In genomic region chr10:97483526-97483925, GRCh38 we compare ENCODE assay signal across 24 cellular contexts. TPM values are rescaled to one million over a fixed set of nuclear protein-coding genes. Genes with fewer than 3 reads are reported as not detected.
DNase-seq lines count a peak whose midpoint lies in the region; ATAC-seq and TF ChIP-seq lines count a peak whose summit lies in the region.
"Had no signal": no experiment of that assay in that cellular context is flagged by ENCODE, and none has a peak within 500 bp of the region (broad histone marks: within the 10 kb centered on the region; RNA-seq: fewer than 3 reads in every experiment).

No MANE protein-coding gene starts in this region.

- ATAC-seq in activated T-cell treated with anti-CD3 and anti-CD28 coated beads, Interleukin-2, amount 50 U/mL, for 72 hours (replicated peaks in 1 of 2), result no peak
- ATAC-seq in activated T-cell treated with anti-CD3 and anti-CD28 coated beads, Interleukin-2, amount 50 U/mL, for 4 hours, result no peak
- no peak for ATAC-seq in stimulated activated effector memory CD8-positive, alpha-beta T cell treated with anti-CD3 and anti-CD28 coated beads, Interleukin-12 subunit alpha, Interleukin-12 subunit beta, amount 100 ng/mL, for 72 hours
- ATAC-seq: HCT116, Right ventricle myocardium inferior, sciatic nerve had no signal

- peak overlapping the region; percentile 13 for H3K27ac Mint-ChIP-seq in activated T-cell treated with anti-CD3 and anti-CD28 coated beads, Interleukin-2, amount 50 U/mL, for 72 hours
- peak overlapping the region; percentile 12 for H3K27ac Mint-ChIP-seq in chondrocyte (ENCODE audit: unreplicated experiment)
- H3K27ac Mint-ChIP-seq in stimulated activated effector memory CD8-positive, alpha-beta T cell treated with anti-CD3 and anti-CD28 coated beads, Interleukin-12 subunit alpha, Interleukin-12 subunit beta, amount 100 ng/mL, for 72 hours, result peak overlapping the region; percentile 34
- H3K27ac Mint-ChIP-seq: activated CD4-positive, alpha-beta T cell treated with anti-CD3 and anti-CD28 coated beads, Interleukin-2, amount 10 ng/mL, durations not matched to agents 24 days and 14 days; activated naive CD4-positive, alpha-beta T cell treated with anti-CD3 and anti-CD28 coated beads for 36 hours; CD4-positive, CD25-positive, alpha-beta regulatory T cell had no signal

- H3K4me1 Mint-ChIP-seq in activated T-cell treated with anti-CD3 and anti-CD28 coated beads, Interleukin-2, amount 50 U/mL, for 72 hours (ENCODE audit: low read depth), result no peaks in the 10 kb centered on the region
- H3K4me1 Mint-ChIP-seq in activated T-cell treated with anti-CD3 and anti-CD28 coated beads, Interleukin-2, amount 50 U/mL, for 4 hours (ENCODE audit: low read depth), result peaks cover 9% of the 10 kb centered on the region
- peaks cover 12% of the 10 kb centered on the region for H3K4me1 Mint-ChIP-seq in chondrocyte (ENCODE audit: low read depth)
- peaks cover 5% of the 10 kb centered on the region for H3K4me1 Mint-ChIP-seq in stimulated activated effector memory CD8-positive, alpha-beta T cell treated with anti-CD3 and anti-CD28 coated beads, Interleukin-12 subunit alpha, Interleukin-12 subunit beta, amount 100 ng/mL, for 72 hours

- H3K27me3 Mint-ChIP-seq in activated T-cell treated with anti-CD3 and anti-CD28 coated beads, Interleukin-2, amount 50 U/mL, for 72 hours (ENCODE audit: low read depth), result no peaks in the 10 kb centered on the region
- no peaks in the 10 kb centered on the region for H3K27me3 Mint-ChIP-seq in activated T-cell treated with anti-CD3 and anti-CD28 coated beads, Interleukin-2, amount 50 U/mL, for 4 hours (ENCODE audit: low read depth)
- H3K27me3 Mint-ChIP-seq in chondrocyte (ENCODE audit: low read depth), result no peaks in the 10 kb centered on the region
- H3K27me3 Mint-ChIP-seq: activated CD4-positive, alpha-beta T cell treated with anti-CD3 and anti-CD28 coated beads, Interleukin-2, amount 10 ng/mL, durations not matched to agents 24 days and 14 days; CD4-positive, CD25-positive, alpha-beta regulatory T cell had no signal

- TF ChIP-seq CTCF in chondrocyte (IDR thresholded peaks at IDR 0.05), result no peak

- H3K9me3 Mint-ChIP-seq in activated T-cell treated with anti-CD3 and anti-CD28 coated beads, Interleukin-2, amount 50 U/mL, for 72 hours, result no peaks in the 10 kb centered on the region
- H3K9me3 Mint-ChIP-seq in activated T-cell treated with anti-CD3 and anti-CD28 coated beads, Interleukin-2, amount 50 U/mL, for 4 hours, result no peaks in the 10 kb centered on the region
- no peaks in the 10 kb centered on the region for H3K9me3 Mint-ChIP-seq in chondrocyte (ENCODE audit: low read depth)
- no peaks in the 10 kb centered on the region for H3K9me3 Mint-ChIP-seq in stimulated activated effector memory CD8-positive, alpha-beta T cell treated with anti-CD3 and anti-CD28 coated beads, Interleukin-12 subunit alpha, Interleukin-12 subunit beta, amount 100 ng/mL, for 72 hours
- H3K9me3 Mint-ChIP-seq: activated CD4-positive, alpha-beta T cell treated with anti-CD3 and anti-CD28 coated beads, Interleukin-2, amount 10 ng/mL, durations not matched to agents 24 days and 14 days; activated naive CD4-positive, alpha-beta T cell treated with anti-CD3 and anti-CD28 coated beads for 36 hours; CD4-positive, CD25-positive, alpha-beta regulatory T cell had no signal

- H3K36me3 Mint-ChIP-seq in activated T-cell treated with anti-CD3 and anti-CD28 coated beads, Interleukin-2, amount 50 U/mL, for 72 hours (ENCODE audit: insufficient read depth in 2 of 2), result peaks cover 2 to 15% of the 10 kb centered on the region in 2 donors
- peaks cover 22% of the 10 kb centered on the region for H3K36me3 Mint-ChIP-seq in activated T-cell treated with anti-CD3 and anti-CD28 coated beads, Interleukin-2, amount 50 U/mL, for 4 hours (ENCODE audit: insufficient read depth)
- peaks cover 10% of the 10 kb centered on the region for H3K36me3 Mint-ChIP-seq in chondrocyte (ENCODE audit: low read depth)
- peaks cover 84% of the 10 kb centered on the region for H3K36me3 Mint-ChIP-seq in stimulated activated effector memory CD8-positive, alpha-beta T cell treated with anti-CD3 and anti-CD28 coated beads, Interleukin-12 subunit alpha, Interleukin-12 subunit beta, amount 100 ng/mL, for 72 hours

- no peak for DNase-seq in activated T-cell treated with anti-CD3 and anti-CD28 coated beads, Interleukin-2, amount 50 U/mL, for 72 hours
- no peak for DNase-seq in activated T-cell treated with anti-CD3 and anti-CD28 coated beads, Interleukin-2, amount 50 U/mL, for 4 hours
- DNase-seq in chondrocyte (ENCODE audit: low spot score), result no peak
- DNase-seq in iris pigment epithelial cell (ENCODE audit: low read depth), result peak; percentile 69
- no peak for DNase-seq in stimulated activated effector memory CD8-positive, alpha-beta T cell treated with anti-CD3 and anti-CD28 coated beads, Interleukin-12 subunit alpha, Interleukin-12 subunit beta, amount 100 ng/mL, for 72 hours (ENCODE audit: low spot score in 2 of 2)
- DNase-seq in stimulated activated CD4-positive, alpha-beta T cell treated with anti-CD3 and anti-CD28 coated beads, Interleukin-4, amount 100 ng/mL, for 4 hours, result no peak
- no peak for DNase-seq in GF-D8 (lab: John Stamatoyannopoulos, UW)
- DNase-seq in putamen (ENCODE audit: low spot score), result no peak
- DNase-seq: 8988T; activated CD4-positive, alpha-beta T cell treated with anti-CD3 and anti-CD28 coated beads, Interleukin-2, amount 10 ng/mL, durations not matched to agents 24 days and 14 days; activated naive CD4-positive, alpha-beta T cell treated with anti-CD3 and anti-CD28 coated beads for 36 hours; amniotic stem cell; brain microvascular endothelial cell; CD4-positive, CD25-positive, alpha-beta regulatory T cell; KBM-7; MM.1S; NCI-H524; stimulated activated naive CD4-positive, alpha-beta T cell; testis; uterus; WERI-Rb-1 had no signal

- H3K4me3 Mint-ChIP-seq in activated T-cell treated with anti-CD3 and anti-CD28 coated beads, Interleukin-2, amount 50 U/mL, for 72 hours, result no peak overlapping the region
- H3K4me3 Mint-ChIP-seq in activated T-cell treated with anti-CD3 and anti-CD28 coated beads, Interleukin-2, amount 50 U/mL, for 4 hours, result no peak overlapping the region
- H3K4me3 Mint-ChIP-seq in chondrocyte (ENCODE audit: unreplicated experiment), result no peak overlapping the region
- no peak overlapping the region for H3K4me3 Mint-ChIP-seq in stimulated activated effector memory CD8-positive, alpha-beta T cell treated with anti-CD3 and anti-CD28 coated beads, Interleukin-12 subunit alpha, Interleukin-12 subunit beta, amount 100 ng/mL, for 72 hours
- H3K4me3 Mint-ChIP-seq: activated CD4-positive, alpha-beta T cell treated with anti-CD3 and anti-CD28 coated beads, Interleukin-2, amount 10 ng/mL, durations not matched to agents 24 days and 14 days; activated naive CD4-positive, alpha-beta T cell treated with anti-CD3 and anti-CD28 coated beads for 36 hours had no signal

RNA-seq across cellular contexts. Expression of gene MMS19, which starts 14.7 kb away (rescaled TPM):
- 100 to 1,000 TPM in 1 of 2 donors, 10 to 100 TPM in 1; 92.2 to 113 TPM for total RNA-seq in activated T-cell treated with anti-CD3 and anti-CD28 coated beads, Interleukin-2, amount 50 U/mL, for 72 hours
- 10 to 100 TPM; 77.3 to 87.5 (median 83.4) TPM for total RNA-seq in activated T-cell treated with anti-CD3 and anti-CD28 coated beads, Interleukin-2, amount 50 U/mL, for 4 hours
- 63.4 to 80.2 TPM (median 66.6 TPM) in 3 replicates for total RNA-seq in chondrocyte

RNA-seq across cellular contexts. Expression of gene UBTD1, which starts 15.2 kb away (rescaled TPM):
- 1 to 10 TPM; 3.7 to 4.1 TPM for total RNA-seq in activated T-cell treated with anti-CD3 and anti-CD28 coated beads, Interleukin-2, amount 50 U/mL, for 72 hours
- total RNA-seq in activated T-cell treated with anti-CD3 and anti-CD28 coated beads, Interleukin-2, amount 50 U/mL, for 4 hours, result 1 to 10 TPM; 2.0 to 3.0 (median 2.8) TPM
- 29.3 to 38.2 TPM (median 38.2 TPM) in 3 replicates for total RNA-seq in chondrocyte

RNA-seq across cellular contexts. Expression of gene ZDHHC16, which starts 37.6 kb away (rescaled TPM):
- total RNA-seq in activated T-cell treated with anti-CD3 and anti-CD28 coated beads, Interleukin-2, amount 50 U/mL, for 72 hours, result 10 to 100 TPM; 35.5 to 37.8 TPM
- total RNA-seq in activated T-cell treated with anti-CD3 and anti-CD28 coated beads, Interleukin-2, amount 50 U/mL, for 4 hours, result 10 to 100 TPM; 54.3 to 62.9 (median 59.6) TPM
- 50.4 to 64.8 TPM (median 53.0 TPM) in 3 replicates for total RNA-seq in chondrocyte

RNA-seq across cellular contexts. Expression of gene EXOSC1, which starts 37.7 kb away (rescaled TPM):
- 10 to 100 TPM; 75.3 to 75.7 TPM for total RNA-seq in activated T-cell treated with anti-CD3 and anti-CD28 coated beads, Interleukin-2, amount 50 U/mL, for 72 hours
- total RNA-seq in activated T-cell treated with anti-CD3 and anti-CD28 coated beads, Interleukin-2, amount 50 U/mL, for 4 hours, result 10 to 100 TPM; 60.3 to 72.2 (median 71.9) TPM
- 28.6 to 41.2 TPM (median 28.7 TPM) in 3 replicates for total RNA-seq in chondrocyte

RNA-seq across cellular contexts. Expression of gene PGAM1, which starts 57.5 kb away (rescaled TPM):
- 100 to 1,000 TPM; 362 to 512 TPM for total RNA-seq in activated T-cell treated with anti-CD3 and anti-CD28 coated beads, Interleukin-2, amount 50 U/mL, for 72 hours
- total RNA-seq in activated T-cell treated with anti-CD3 and anti-CD28 coated beads, Interleukin-2, amount 50 U/mL, for 4 hours, result 1,000 to 10,000 TPM; 1,128 to 1,173 (median 1,167) TPM
- total RNA-seq in chondrocyte, result 304 to 334 TPM (median 324 TPM) in 3 replicates
